18 cellular contexts compared by ENCODE assay signal in genomic region chr10:121221991-121222390, GRCh38.
DNase-seq lines count a peak whose midpoint lies in the region; ATAC-seq and TF ChIP-seq lines count a peak whose summit lies in the region.
"Had no signal": no experiment of that assay in that cellular context is flagged by ENCODE, and none has a peak within 500 bp of the region (broad histone marks: within the 10 kb centered on the region; RNA-seq: fewer than 3 reads in every experiment).

No MANE protein-coding gene starts in this region.

- H3K36me3 ChIP-seq in neural progenitor cell: no peaks in the 10 kb centered on the region
- H3K36me3 ChIP-seq: BLaER1 treated with 17β-estradiol and CSF1 and Interleukin-3, amounts not matched to agents 10 nM and 100 nM had no signal

- POLR2A ChIA-PET in WTC11 (lab: Charles Lee): no interaction called here

- H3K4me1 ChIP-seq in neural progenitor cell: no peaks in the 10 kb centered on the region
- H3K4me1 ChIP-seq: A549, Caco-2 had no signal

- TF ChIP-seq CTCF in WTC11 (IDR thresholded peaks at IDR 0.05) (no peak), neural progenitor cell (IDR thresholded peaks at IDR 0.05) (no peak)

- peaks cover 10% of the 10 kb centered on the region for H3K9me3 Mint-ChIP-seq in WTC11
- no peaks in the 10 kb centered on the region for H3K9me3 Mint-ChIP-seq in neural progenitor cell
- H3K9me3 Mint-ChIP-seq: CD4-positive, alpha-beta T cell; CD8-positive, alpha-beta T cell had no signal

- no peaks in the 10 kb centered on the region for H3K79me2 ChIP-seq in neural progenitor cell (ENCODE audit: low read depth)

- no peaks in the 10 kb centered on the region for H3K27me3 ChIP-seq in neural progenitor cell
- H3K27me3 ChIP-seq: BLaER1 treated with 17β-estradiol and CSF1 and Interleukin-3, amounts not matched to agents 10 nM and 100 nM had no signal

- no peak overlapping the region for H3K9ac ChIP-seq in neural progenitor cell
- H3K9ac ChIP-seq: BLaER1 treated with 17β-estradiol and CSF1 and Interleukin-3, amounts not matched to agents 10 nM and 100 nM had no signal

- no peaks in the 10 kb centered on the region for H4K20me1 ChIP-seq in neural progenitor cell (ENCODE audit: low read depth)
- H4K20me1 ChIP-seq: BLaER1 treated with 17β-estradiol and CSF1 and Interleukin-3, amounts not matched to agents 10 nM and 100 nM had no signal

- H3K9me3 ChIP-seq in neural progenitor cell (ENCODE audit: low read depth): no peaks in the 10 kb centered on the region
- H3K9me3 ChIP-seq: A549; BLaER1 treated with 17β-estradiol and CSF1 and Interleukin-3, amounts not matched to agents 10 nM and 100 nM had no signal

- H3K4me1 Mint-ChIP-seq in WTC11: peaks cover 9% of the 10 kb centered on the region; the same call in 1 of the 2 replicates
- H3K4me1 Mint-ChIP-seq in neural progenitor cell: peaks cover 11% of the 10 kb centered on the region
- H3K4me1 Mint-ChIP-seq: B cell had no signal

- H3K4me3 Mint-ChIP-seq in WTC11 (no peak overlapping the region), neural progenitor cell (no peak overlapping the region)
- H3K4me3 Mint-ChIP-seq: B cell; CD4-positive, alpha-beta T cell; CD8-positive, alpha-beta T cell had no signal

- no peak for ATAC-seq in WTC11
- ATAC-seq: A549; CD8-positive, alpha-beta T cell had no signal

- CTCF ChIA-PET in WTC11 (lab: Charles Lee): no interaction called here

- no peak overlapping the region for H3K4me3 ChIP-seq in neural progenitor cell
- H3K4me3 ChIP-seq: A549; BLaER1 treated with 17β-estradiol and CSF1 and Interleukin-3, amounts not matched to agents 10 nM and 100 nM had no signal

- H3F3A ChIP-seq in neural progenitor cell (ENCODE audit: low read depth): no peaks in the 10 kb centered on the region

- peak; percentile 5 for DNase-seq in NCI-H82 (lab: John Stamatoyannopoulos, UW)
- DNase-seq in NCI-H82 treated with DMSO at 0.1 percent for 48 hours (lab: John Stamatoyannopoulos, UW; ENCODE audit: unreplicated experiment): no peak
- DNase-seq in WTC11 (ENCODE audit: low spot score): peak; percentile 33
- peak; percentile 26 for DNase-seq in neural progenitor cell (ENCODE audit: low spot score)
- DNase-seq in NK-92 treated with Interleukin-12 subunit alpha and Interleukin-12 subunit beta, amount 100 ng/mL, for 24 hours (lab: John Stamatoyannopoulos, UW): no peak
- no peak for DNase-seq in NOMO-1 treated with DMSO at 0.1 percent for 48 hours (lab: John Stamatoyannopoulos, UW; ENCODE audit: unreplicated experiment)
- DNase-seq: AML-193; Caco-2; Calu3; CD4-positive, alpha-beta T cell; CD8-positive, alpha-beta T cell; DMS79 treated with DMSO at 0.1 percent for 48 hours; GF-D8 had no signal

- no peaks in the 10 kb centered on the region; the same call in 1 of the 2 replicates for H3K27me3 Mint-ChIP-seq in WTC11 (ENCODE audit: low read depth)
- peaks cover 2% of the 10 kb centered on the region for H3K27me3 Mint-ChIP-seq in neural progenitor cell (ENCODE audit: insufficient read depth, low read depth)
- H3K27me3 Mint-ChIP-seq: B cell; CD4-positive, alpha-beta T cell had no signal

- H3K4me2 ChIP-seq in neural progenitor cell: peak overlapping the region; percentile 21
- H3K4me2 ChIP-seq: A549; BLaER1 treated with 17β-estradiol and CSF1 and Interleukin-3, amounts not matched to agents 10 nM and 100 nM had no signal

- no peak overlapping the region for H2AFZ ChIP-seq in neural progenitor cell (replicated peaks)

- H3K27ac Mint-ChIP-seq in WTC11 (no peak overlapping the region), neural progenitor cell (no peak overlapping the region)
- H3K27ac Mint-ChIP-seq: B cell; CD4-positive, alpha-beta T cell; CD8-positive, alpha-beta T cell had no signal

- H3K36me3 Mint-ChIP-seq in WTC11: no peaks in the 10 kb centered on the region
- H3K36me3 Mint-ChIP-seq in neural progenitor cell: no peaks in the 10 kb centered on the region
- H3K36me3 Mint-ChIP-seq: CD8-positive, alpha-beta T cell had no signal

- no peak overlapping the region for H3K27ac ChIP-seq in neural progenitor cell
- H3K27ac ChIP-seq: 22Rv1; A549; BLaER1 treated with 17β-estradiol and CSF1 and Interleukin-3, amounts not matched to agents 10 nM and 100 nM; C4-2B had no signal

TF ChIP-seq in WTC11, 78 proteins besides CTCF, POLR2A, EP300 and RAD21 (continues in another document):
- TF ChIP-seq ZNF317 (CRISPR knock-in tag; IDR thresholded peaks at IDR 0.05; ENCODE audit: borderline replicate concordance, low read depth) (no peak), ZNF138 (CRISPR knock-in tag; conservative IDR thresholded peaks at IDR 0.05) (no peak), ELF4 (CRISPR knock-in tag; IDR thresholded peaks at IDR 0.05; ENCODE audit: low read depth) (no peak), ZBTB43 (CRISPR knock-in tag; IDR thresholded peaks at IDR 0.05) (no peak), SMAD3 (CRISPR knock-in tag; IDR thresholded peaks at IDR 0.05; ENCODE audit: borderline replicate concordance) (no peak), NR3C1 (CRISPR knock-in tag; conservative IDR thresholded peaks at IDR 0.05; ENCODE audit: low read depth) (no peak), ZNF219 (CRISPR knock-in tag; IDR thresholded peaks at IDR 0.05; ENCODE audit: borderline replicate concordance) (no peak), FOXP1 (CRISPR knock-in tag; IDR thresholded peaks at IDR 0.05; ENCODE audit: borderline replicate concordance) (no peak), EMX1 (CRISPR knock-in tag; IDR thresholded peaks at IDR 0.05) (no peak), FOXJ3 (CRISPR knock-in tag; IDR thresholded peaks at IDR 0.05; ENCODE audit: borderline replicate concordance) (no peak), NFE2L1 (CRISPR knock-in tag; IDR thresholded peaks at IDR 0.05) (no peak), ERG (CRISPR knock-in tag; IDR thresholded peaks at IDR 0.05) (no peak)
- TF ChIP-seq, protein P1, sequence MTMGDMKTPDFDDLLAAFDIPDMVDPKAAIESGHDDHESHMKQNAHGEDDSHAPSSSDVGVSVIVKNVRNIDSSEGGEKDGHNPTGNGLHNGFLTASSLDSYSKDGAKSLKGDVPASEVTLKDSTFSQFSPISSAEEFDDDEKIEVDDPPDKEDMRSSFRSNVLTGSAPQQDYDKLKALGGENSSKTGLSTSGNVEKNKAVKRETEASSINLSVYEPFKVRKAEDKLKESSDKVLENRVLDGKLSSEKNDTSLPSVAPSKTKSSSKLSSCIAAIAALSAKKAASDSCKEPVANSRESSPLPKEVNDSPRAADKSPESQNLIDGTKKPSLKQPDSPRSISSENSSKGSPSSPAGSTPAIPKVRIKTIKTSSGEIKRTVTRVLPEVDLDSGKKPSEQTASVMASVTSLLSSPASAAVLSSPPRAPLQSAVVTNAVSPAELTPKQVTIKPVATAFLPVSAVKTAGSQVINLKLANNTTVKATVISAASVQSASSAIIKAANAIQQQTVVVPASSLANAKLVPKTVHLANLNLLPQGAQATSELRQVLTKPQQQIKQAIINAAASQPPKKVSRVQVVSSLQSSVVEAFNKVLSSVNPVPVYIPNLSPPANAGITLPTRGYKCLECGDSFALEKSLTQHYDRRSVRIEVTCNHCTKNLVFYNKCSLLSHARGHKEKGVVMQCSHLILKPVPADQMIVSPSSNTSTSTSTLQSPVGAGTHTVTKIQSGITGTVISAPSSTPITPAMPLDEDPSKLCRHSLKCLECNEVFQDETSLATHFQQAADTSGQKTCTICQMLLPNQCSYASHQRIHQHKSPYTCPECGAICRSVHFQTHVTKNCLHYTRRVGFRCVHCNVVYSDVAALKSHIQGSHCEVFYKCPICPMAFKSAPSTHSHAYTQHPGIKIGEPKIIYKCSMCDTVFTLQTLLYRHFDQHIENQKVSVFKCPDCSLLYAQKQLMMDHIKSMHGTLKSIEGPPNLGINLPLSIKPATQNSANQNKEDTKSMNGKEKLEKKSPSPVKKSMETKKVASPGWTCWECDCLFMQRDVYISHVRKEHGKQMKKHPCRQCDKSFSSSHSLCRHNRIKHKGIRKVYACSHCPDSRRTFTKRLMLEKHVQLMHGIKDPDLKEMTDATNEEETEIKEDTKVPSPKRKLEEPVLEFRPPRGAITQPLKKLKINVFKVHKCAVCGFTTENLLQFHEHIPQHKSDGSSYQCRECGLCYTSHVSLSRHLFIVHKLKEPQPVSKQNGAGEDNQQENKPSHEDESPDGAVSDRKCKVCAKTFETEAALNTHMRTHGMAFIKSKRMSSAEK (CRISPR knock-in tag; IDR thresholded peaks at IDR 0.05; ENCODE audit: borderline replicate concordance): no peak
- TF ChIP-seq, protein P2, sequence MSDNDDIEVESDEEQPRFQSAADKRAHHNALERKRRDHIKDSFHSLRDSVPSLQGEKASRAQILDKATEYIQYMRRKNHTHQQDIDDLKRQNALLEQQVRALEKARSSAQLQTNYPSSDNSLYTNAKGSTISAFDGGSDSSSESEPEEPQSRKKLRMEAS (CRISPR knock-in tag; IDR thresholded peaks at IDR 0.05): no peak
- TF ChIP-seq, protein P3, sequence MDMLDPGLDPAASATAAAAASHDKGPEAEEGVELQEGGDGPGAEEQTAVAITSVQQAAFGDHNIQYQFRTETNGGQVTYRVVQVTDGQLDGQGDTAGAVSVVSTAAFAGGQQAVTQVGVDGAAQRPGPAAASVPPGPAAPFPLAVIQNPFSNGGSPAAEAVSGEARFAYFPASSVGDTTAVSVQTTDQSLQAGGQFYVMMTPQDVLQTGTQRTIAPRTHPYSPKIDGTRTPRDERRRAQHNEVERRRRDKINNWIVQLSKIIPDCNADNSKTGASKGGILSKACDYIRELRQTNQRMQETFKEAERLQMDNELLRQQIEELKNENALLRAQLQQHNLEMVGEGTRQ (CRISPR knock-in tag; IDR thresholded peaks at IDR 0.05): no peak

Comparison
In these comparisons a context has a peak if more than half of its experiments do, and no peak if none do; other contexts are left out.
1. DNase-seq: peak in NCI-H82 (single experiment), WTC11 (single experiment) and neural progenitor cell (single experiment); none in NCI-H82 treated with DMSO at 0.1 percent for 48 hours (single experiment), NK-92 treated with Interleukin-12 subunit alpha and Interleukin-12 subunit beta, amount 100 ng/mL, for 24 hours (single experiment) and NOMO-1 treated with DMSO at 0.1 percent for 48 hours (single experiment).